2 cellular contexts compared by ENCODE assay signal in genomic region chr10:26249681-26250080, GRCh38.
TF ChIP-seq lines count a peak whose summit lies in the region.

No MANE protein-coding gene starts in this region.

TF ChIP-seq in GM23338, 12 proteins besides CTCF, POLR2A, EP300 and RAD21:
- peak; percentile 51 for TF ChIP-seq REST (IDR thresholded peaks at IDR 0.05; ENCODE audit: unreplicated experiment)
- TF ChIP-seq ETS1 (IDR thresholded peaks at IDR 0.05): no peak

TF ChIP-seq in GM12878, 131 proteins besides CTCF, POLR2A, EP300 and RAD21 (continued from another document):
- peak; percentile 20; the same call in 1 of the 2 replicates for TF ChIP-seq REST (IDR thresholded peaks at IDR 0.05; ENCODE audit: low read depth, low read length)
TF ChIP-seq in GM12878: peak in this region for 1.
